1 cellular context compared by ENCODE assay signal in the genomic region with DNA sequence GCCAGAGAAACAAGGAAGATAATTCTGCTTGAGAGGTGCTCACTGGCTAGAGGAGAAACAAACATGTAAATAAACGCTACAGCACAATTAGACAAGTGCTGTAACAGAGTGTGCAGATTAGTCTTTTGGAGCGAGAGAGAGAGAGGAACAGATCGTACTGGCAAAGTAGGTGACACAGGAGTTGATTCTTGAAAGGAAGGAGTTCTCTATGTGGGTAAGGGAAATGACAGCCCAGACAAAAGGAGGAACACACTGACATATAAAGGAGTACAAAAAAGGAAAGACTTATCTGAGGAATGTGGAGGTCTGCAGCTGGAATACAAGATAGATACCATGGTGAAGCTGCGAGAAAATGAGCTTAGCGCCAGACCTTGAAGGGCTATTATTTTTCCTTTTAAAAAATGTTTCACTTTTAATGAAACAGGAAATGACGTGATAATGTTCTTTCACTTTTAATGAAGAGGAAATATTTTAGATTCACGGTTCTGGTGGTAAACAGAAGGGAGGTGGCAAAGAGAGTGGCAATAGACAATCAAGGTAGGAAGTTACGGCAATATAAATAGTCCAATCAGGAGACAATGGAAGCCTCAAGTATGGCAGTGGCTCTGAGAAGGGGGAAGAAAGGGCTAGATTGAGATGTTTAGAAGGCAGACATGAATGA.
TF ChIP-seq lines count a peak whose summit lies in the region.

No MANE protein-coding gene starts in this region.

TF ChIP-seq in HepG2, 621 proteins besides CTCF, POLR2A, EP300 and RAD21 (continued from another document):
- TF ChIP-seq, protein P1, sequence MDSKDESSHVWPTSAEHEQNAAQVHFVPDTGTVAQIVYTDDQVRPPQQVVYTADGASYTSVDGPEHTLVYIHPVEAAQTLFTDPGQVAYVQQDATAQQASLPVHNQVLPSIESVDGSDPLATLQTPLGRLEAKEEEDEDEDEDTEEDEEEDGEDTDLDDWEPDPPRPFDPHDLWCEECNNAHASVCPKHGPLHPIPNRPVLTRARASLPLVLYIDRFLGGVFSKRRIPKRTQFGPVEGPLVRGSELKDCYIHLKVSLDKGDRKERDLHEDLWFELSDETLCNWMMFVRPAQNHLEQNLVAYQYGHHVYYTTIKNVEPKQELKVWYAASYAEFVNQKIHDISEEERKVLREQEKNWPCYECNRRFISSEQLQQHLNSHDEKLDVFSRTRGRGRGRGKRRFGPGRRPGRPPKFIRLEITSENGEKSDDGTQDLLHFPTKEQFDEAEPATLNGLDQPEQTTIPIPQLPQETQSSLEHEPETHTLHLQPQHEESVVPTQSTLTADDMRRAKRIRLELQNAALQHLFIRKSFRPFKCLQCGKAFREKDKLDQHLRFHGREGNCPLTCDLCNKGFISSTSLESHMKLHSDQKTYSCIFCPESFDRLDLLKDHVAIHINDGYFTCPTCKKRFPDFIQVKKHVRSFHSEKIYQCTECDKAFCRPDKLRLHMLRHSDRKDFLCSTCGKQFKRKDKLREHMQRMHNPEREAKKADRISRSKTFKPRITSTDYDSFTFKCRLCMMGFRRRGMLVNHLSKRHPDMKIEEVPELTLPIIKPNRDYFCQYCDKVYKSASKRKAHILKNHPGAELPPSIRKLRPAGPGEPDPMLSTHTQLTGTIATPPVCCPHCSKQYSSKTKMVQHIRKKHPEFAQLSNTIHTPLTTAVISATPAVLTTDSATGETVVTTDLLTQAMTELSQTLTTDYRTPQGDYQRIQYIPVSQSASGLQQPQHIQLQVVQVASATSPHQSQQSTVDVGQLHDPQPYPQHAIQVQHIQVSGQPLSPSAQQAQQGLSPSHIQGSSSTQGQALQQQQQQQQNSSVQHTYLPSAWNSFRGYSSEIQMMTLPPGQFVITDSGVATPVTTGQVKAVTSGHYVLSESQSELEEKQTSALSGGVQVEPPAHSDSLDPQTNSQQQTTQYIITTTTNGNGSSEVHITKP (CRISPR knock-in tag; IDR thresholded peaks at IDR 0.05; ENCODE audit: low read depth): no peak
- TF ChIP-seq MBD4 (IDR thresholded peaks at IDR 0.05; ENCODE audit: borderline replicate concordance, low read length): no peak
- no peak for TF ChIP-seq ZNF382 (CRISPR knock-in tag; IDR thresholded peaks at IDR 0.05; ENCODE audit: borderline replicate concordance)
